In genomic region chr20:35093245-35093884, GRCh38 we compare ENCODE assay signal across 8 cellular contexts. TPM values are rescaled to one million over a fixed set of nuclear protein-coding genes. Genes with fewer than 3 reads are reported as not detected.
DNase-seq lines count a peak whose midpoint lies in the region; ATAC-seq and TF ChIP-seq lines count a peak whose summit lies in the region.

No MANE protein-coding gene starts in this region.

- DNase-seq in right atrium auricular region (ENCODE audit: low spot score) (no peak), Right ventricle myocardium inferior (ENCODE audit: missing footprints) (no peak), fibroblast of gingiva (ENCODE audit: low read depth) (peak; percentile 60), sigmoid colon (no peak), NCI-H2107 treated with DMSO at 0.1 percent for 48 hours (lab: John Stamatoyannopoulos, UW; ENCODE audit: unreplicated experiment) (no peak)
- DNase-seq in activated CD4-positive, alpha-beta T cell treated with anti-CD3 and anti-CD28 coated beads, Interleukin-2, amount 10 ng/mL, durations not matched to agents 24 days and 14 days = no peak

- H3K4me3 Mint-ChIP-seq in activated CD4-positive, alpha-beta T cell treated with anti-CD3 and anti-CD28 coated beads, Interleukin-2, amount 10 ng/mL, durations not matched to agents 24 days and 14 days = peak overlapping the region; percentile 91

- 80 to 85% methylated on average over 8 of the region's 8 CpGs for WGBS in sigmoid colon, 2 donors

- no peak for TF ChIP-seq POLR2A in sigmoid colon (IDR thresholded peaks at IDR 0.05)
- TF ChIP-seq POLR2A in GM18505 (IDR thresholded peaks at IDR 0.05; ENCODE audit: borderline replicate concordance, extremely low read depth, insufficient read depth, insufficient read length) = no peak

- intact Hi-C loops in Right ventricle myocardium inferior (cut with DNase I) (loop anchor here (5.0 kb wide), 3 partner anchors 41 to 221 kb away; partner anchors contain the start of gene GGT7), sigmoid colon (cut with DNase I) (loop anchor here (2.0 to 10.0 kb wide), 5 partner anchors 54 to 361 kb away; partner anchors contain the start of genes ACSS2, CEP250, EDEM2 and GSS)
- intact Hi-C loops in activated CD4-positive, alpha-beta T cell treated with anti-CD3 and anti-CD28 coated beads, Interleukin-2, amount 10 ng/mL, durations not matched to agents 24 days and 14 days (cut with micrococcal nuclease) = loop anchor here (2.0 to 5.0 kb wide), 3 partner anchors 53 to 221 kb away; partner anchors contain the start of genes EDEM2 and GGT7

- TF ChIP-seq CTCF in right atrium auricular region (IDR thresholded peaks at IDR 0.05) = no peak
- no peak for TF ChIP-seq CTCF in sigmoid colon (IDR thresholded peaks at IDR 0.05)

- H3K36me3 ChIP-seq in right atrium auricular region = peaks cover 6% of the 10 kb centered on the region
- peaks cover 0 to 12% (median 0%) of the 10 kb centered on the region in 4 donors for H3K36me3 ChIP-seq in sigmoid colon

- H3K27ac ChIP-seq in right atrium auricular region = peak overlapping the region; percentile 97 to 98
- H3K27ac ChIP-seq in sigmoid colon = peak overlapping the region; percentile 82 to 97 (median 94)

- peaks cover 15% of the 10 kb centered on the region for H3K36me3 Mint-ChIP-seq in activated CD4-positive, alpha-beta T cell treated with anti-CD3 and anti-CD28 coated beads, Interleukin-2, amount 10 ng/mL, durations not matched to agents 24 days and 14 days (ENCODE audit: low read depth)

- H3K27ac Mint-ChIP-seq in activated CD4-positive, alpha-beta T cell treated with anti-CD3 and anti-CD28 coated beads, Interleukin-2, amount 10 ng/mL, durations not matched to agents 24 days and 14 days = peak overlapping the region; percentile 95

- H3K4me1 ChIP-seq in right atrium auricular region (peaks cover 0 to 36% of the 10 kb centered on the region in 2 donors), sigmoid colon (peaks cover 0 to 39% (median 22%) of the 10 kb centered on the region in 4 donors)

- H3K27me3 Mint-ChIP-seq in activated CD4-positive, alpha-beta T cell treated with anti-CD3 and anti-CD28 coated beads, Interleukin-2, amount 10 ng/mL, durations not matched to agents 24 days and 14 days = no peaks in the 10 kb centered on the region

- H3K9me3 ChIP-seq in right atrium auricular region = no peaks in the 10 kb centered on the region
- no peaks in the 10 kb centered on the region for H3K9me3 ChIP-seq in sigmoid colon

- peak overlapping the region in 1 of 2 donors; percentile 86 for H3K4me3 ChIP-seq in right atrium auricular region
- peak overlapping the region in 3 of 4 donors; percentile 59 to 97 (median 93) for H3K4me3 ChIP-seq in sigmoid colon

- no peak for TF ChIP-seq EP300 in sigmoid colon (IDR thresholded peaks at IDR 0.05)

- H3K9me3 Mint-ChIP-seq in activated CD4-positive, alpha-beta T cell treated with anti-CD3 and anti-CD28 coated beads, Interleukin-2, amount 10 ng/mL, durations not matched to agents 24 days and 14 days = no peaks in the 10 kb centered on the region

- ATAC-seq in Right ventricle myocardium inferior (no peak), GM18505 (IDR thresholded peaks at IDR 0.05; ENCODE audit: unreplicated experiment) (no peak), GM18519 (IDR thresholded peaks at IDR 0.05; ENCODE audit: low FRiP score, unreplicated experiment) (no peak)

- H3K4me1 Mint-ChIP-seq in activated CD4-positive, alpha-beta T cell treated with anti-CD3 and anti-CD28 coated beads, Interleukin-2, amount 10 ng/mL, durations not matched to agents 24 days and 14 days = peaks cover 34% of the 10 kb centered on the region

- H3K27me3 ChIP-seq in right atrium auricular region = no peaks in the 10 kb centered on the region
- H3K27me3 ChIP-seq in sigmoid colon = no peaks in the 10 kb centered on the region

RNA-seq across cellular contexts. Expression of gene TRPC4AP, which starts 0.8 kb away (rescaled TPM):
- total RNA-seq in right atrium auricular region (10 to 100 TPM; 32.4 to 39.2 TPM), Right ventricle myocardium inferior (35.3 TPM), sigmoid colon (10 to 100 TPM; 41.8 to 61.8 (median 48.6) TPM)
- 46.4 and 47.8 TPM in 2 replicates for total RNA-seq in activated CD4-positive, alpha-beta T cell treated with anti-CD3 and anti-CD28 coated beads, Interleukin-2, amount 10 ng/mL, durations not matched to agents 24 days and 14 days
- polyA plus RNA-seq in sigmoid colon = 10 to 100 TPM; 24.0 to 45.3 (median 26.8) TPM

RNA-seq across cellular contexts. Expression of gene EDEM2, which starts 53.8 kb away (rescaled TPM):
- 10 to 100 TPM; 13.8 to 16.1 TPM for total RNA-seq in right atrium auricular region
- 12.7 TPM for total RNA-seq in Right ventricle myocardium inferior
- 19.2 and 21.1 TPM in 2 replicates for total RNA-seq in activated CD4-positive, alpha-beta T cell treated with anti-CD3 and anti-CD28 coated beads, Interleukin-2, amount 10 ng/mL, durations not matched to agents 24 days and 14 days
- total RNA-seq in sigmoid colon = 10 to 100 TPM in 1 of 4 donors, 1 to 10 TPM in 3; 8.4 to 14.3 (median 8.8) TPM
- polyA plus RNA-seq in sigmoid colon = 10 to 100 TPM; 10.8 to 24.9 (median 15.0) TPM
